Comparison of ENCODE assay signal across 11 cellular contexts in genomic region chr14:70909788-70910614, GRCh38. TPM values are rescaled to one million over a fixed set of nuclear protein-coding genes. Genes with fewer than 3 reads are reported as not detected.
A peak's percentile ranks its signal among the peaks of the same experiment; 100 is the strongest.
DNase-seq lines count a peak whose midpoint lies in the region; ATAC-seq and TF ChIP-seq lines count a peak whose summit lies in the region.
"Had no signal": no experiment of that assay in that cellular context is flagged by ENCODE, and none has a peak within 500 bp of the region (broad histone marks: within the 10 kb centered on the region; RNA-seq: fewer than 3 reads in every experiment).

No MANE protein-coding gene starts in this region.

- ATAC-seq in WTC11 (no peak), GM21381 (IDR thresholded peaks at IDR 0.05; ENCODE audit: unreplicated experiment) (no peak)
- ATAC-seq in stimulated activated memory B cell treated with anti-CD40 and anti-IgM and Interleukin-4, amounts not matched to agents 10 μg/mL and 1 μg/mL and 100 μg/mL, for 72 hours: no peak
- ATAC-seq: left ventricle myocardium superior had no signal

- peak; percentile 18 for DNase-seq in activated naive CD4-positive, alpha-beta T cell treated with Interleukin-2 at 50 U/mL for 16 hours
- no peak for DNase-seq in activated naive CD4-positive, alpha-beta T cell (lab: John Stamatoyannopoulos, UW)
- no peak for DNase-seq in WTC11 (ENCODE audit: low spot score)
- no peak for DNase-seq in fibroblast of villous mesenchyme (ENCODE audit: low read depth)
- no peak for DNase-seq in NCI-H748 treated with DMSO at 0.1 percent for 48 hours (lab: John Stamatoyannopoulos, UW)
- no peak for DNase-seq in amygdala (lab: John Stamatoyannopoulos, UW)
- DNase-seq: left ventricle myocardium superior; NCI-H510A treated with DMSO at 0.1 percent for 48 hours; stimulated activated CD8-positive, alpha-beta memory T cell treated with anti-CD3 and anti-CD28 coated beads, Interleukin-4, amount 100 ng/mL, for 48 hours had no signal

- CTCF ChIA-PET in WTC11 (lab: Charles Lee): interaction anchor here (1.2 to 1.5 kb wide), 2 partner anchors 22 to 92 kb away, joined by 3 to 4 read pairs; no protein-coding TSS in a partner anchor

- H3K4me1 Mint-ChIP-seq in WTC11: peaks cover 48% of the 10 kb centered on the region
- peaks cover 55% of the 10 kb centered on the region for H3K4me1 Mint-ChIP-seq in stimulated activated memory B cell treated with anti-CD40 and anti-IgM and Interleukin-4, amounts not matched to agents 10 μg/mL and 1 μg/mL and 100 μg/mL, for 72 hours

- no peaks in the 10 kb centered on the region for H3K9me3 Mint-ChIP-seq in WTC11
- H3K9me3 Mint-ChIP-seq in stimulated activated memory B cell treated with anti-CD40 and anti-IgM and Interleukin-4, amounts not matched to agents 10 μg/mL and 1 μg/mL and 100 μg/mL, for 72 hours: no peaks in the 10 kb centered on the region

- peak overlapping the region; percentile 71; the same call in 1 of the 2 replicates for H3K27ac Mint-ChIP-seq in WTC11
- peak overlapping the region; percentile 36 for H3K27ac Mint-ChIP-seq in stimulated activated memory B cell treated with anti-CD40 and anti-IgM and Interleukin-4, amounts not matched to agents 10 μg/mL and 1 μg/mL and 100 μg/mL, for 72 hours

- peak overlapping the region; percentile 89 for H3K4me3 ChIP-seq in fibroblast of villous mesenchyme (ENCODE audit: low read depth, low read length)

- H3K36me3 Mint-ChIP-seq in WTC11: no peaks in the 10 kb centered on the region
- peaks cover 7% of the 10 kb centered on the region for H3K36me3 Mint-ChIP-seq in stimulated activated memory B cell treated with anti-CD40 and anti-IgM and Interleukin-4, amounts not matched to agents 10 μg/mL and 1 μg/mL and 100 μg/mL, for 72 hours

- H3K4me3 Mint-ChIP-seq in WTC11: peak overlapping the region; percentile 96
- H3K4me3 Mint-ChIP-seq in stimulated activated memory B cell treated with anti-CD40 and anti-IgM and Interleukin-4, amounts not matched to agents 10 μg/mL and 1 μg/mL and 100 μg/mL, for 72 hours: peak overlapping the region; percentile 24

- no peak for TF ChIP-seq CTCF in WTC11 (IDR thresholded peaks at IDR 0.05)
- TF ChIP-seq CTCF in fibroblast of villous mesenchyme (IDR thresholded peaks at IDR 0.05; ENCODE audit: insufficient read depth, low read depth, low read length): no peak

- H3K27me3 Mint-ChIP-seq in WTC11 (ENCODE audit: low read depth): no peaks in the 10 kb centered on the region
- no peaks in the 10 kb centered on the region for H3K27me3 Mint-ChIP-seq in stimulated activated memory B cell treated with anti-CD40 and anti-IgM and Interleukin-4, amounts not matched to agents 10 μg/mL and 1 μg/mL and 100 μg/mL, for 72 hours

- POLR2A ChIA-PET in WTC11 (lab: Charles Lee): no interaction called here

TF ChIP-seq in WTC11, 78 proteins besides CTCF, POLR2A, EP300 and RAD21:
- peak; percentile 93 for TF ChIP-seq ZNF263 (CRISPR knock-in tag; IDR thresholded peaks at IDR 0.05; ENCODE audit: low read depth)
- no peak for TF ChIP-seq ZNF396 (CRISPR knock-in tag; IDR thresholded peaks at IDR 0.05; ENCODE audit: borderline replicate concordance)

RNA-seq across cellular contexts. Expression of gene PCNX1, which starts 2.7 kb away (rescaled TPM):
- 43.4 to 49.8 TPM (median 46.4 TPM) in 3 replicates for total RNA-seq in WTC11 (2021)
- 54.1 and 69.5 TPM in 2 replicates for total RNA-seq in fibroblast of villous mesenchyme
